Comparison of ENCODE assay signal across 8 cellular contexts in genomic region chr1:81801834-81802531, GRCh38. TPM values are rescaled to one million over a fixed set of nuclear protein-coding genes. Genes with fewer than 3 reads are reported as not detected.
DNase-seq lines count a peak whose midpoint lies in the region; ATAC-seq and TF ChIP-seq lines count a peak whose summit lies in the region.

No MANE protein-coding gene starts in this region.

- H3K4me1 Mint-ChIP-seq in neural progenitor cell, result peaks cover 37% of the 10 kb centered on the region

- H3K4me3 ChIP-seq in Panc1 (ENCODE audit: low read depth in 2 of 2, low read length in 2 of 2) (peak overlapping the region; percentile 55 to 73), fibroblast of lung (replicated peaks in 1 of 4; ENCODE audit: control extremely low read depth in 1 of 4, insufficient read depth in 1 of 4, low read depth in 3 of 4, low read length in 4 of 4) (peak overlapping the region; percentile 79 to 90 (median 84)), neural progenitor cell (peak overlapping the region; percentile 98)

- intact Hi-C loops in Panc1 (cut with micrococcal nuclease; ENCODE audit: unreplicated experiment), result loop anchor here (2.0 kb wide), 1 partner anchor 253 kb away; no protein-coding TSS in a partner anchor

- H3K36me3 ChIP-seq in Panc1 (ENCODE audit: control insufficient read depth, insufficient read depth, low read length) (no peaks in the 10 kb centered on the region), fibroblast of lung (ENCODE audit: control insufficient read depth, insufficient read depth, low read length) (no peaks in the 10 kb centered on the region), neural progenitor cell (no peaks in the 10 kb centered on the region)

- H3K9me3 Mint-ChIP-seq in neural progenitor cell, result no peaks in the 10 kb centered on the region

- H3K27me3 ChIP-seq in Panc1 (ENCODE audit: control insufficient read depth, insufficient read depth, low read length) (no peaks in the 10 kb centered on the region), fibroblast of lung (ENCODE audit: control insufficient read depth, insufficient read depth, low read length) (no peaks in the 10 kb centered on the region), neural progenitor cell (no peaks in the 10 kb centered on the region)

- peaks cover 66% of the 10 kb centered on the region for H3F3A ChIP-seq in neural progenitor cell (ENCODE audit: low read depth)

- CTCF ChIA-PET in Panc1 (lab: Charles Lee), result interaction anchor here (0.8 kb wide), 1 partner anchor 253 kb away, joined by 4 read pairs; no protein-coding TSS in a partner anchor

- peaks cover 11% of the 10 kb centered on the region for H3K4me1 ChIP-seq in Panc1 (ENCODE audit: control insufficient read depth, insufficient read depth, low read length)
- no peaks in the 10 kb centered on the region for H3K4me1 ChIP-seq in fibroblast of lung (ENCODE audit: control insufficient read depth, extremely low read depth, insufficient read depth, low read length)
- H3K4me1 ChIP-seq in neural progenitor cell, result peaks cover 50% of the 10 kb centered on the region

- no peaks in the 10 kb centered on the region for H4K20me1 ChIP-seq in fibroblast of lung (ENCODE audit: control insufficient read depth, extremely low read depth, insufficient read depth, low read length)
- peaks cover 51% of the 10 kb centered on the region for H4K20me1 ChIP-seq in neural progenitor cell (ENCODE audit: low read depth)

- peak overlapping the region; percentile 99 for H3K27ac Mint-ChIP-seq in neural progenitor cell

- peak overlapping the region; percentile 86 for H3K9ac ChIP-seq in fibroblast of lung (ENCODE audit: insufficient read depth, low read length)
- H3K9ac ChIP-seq in neural progenitor cell, result peak overlapping the region; percentile 86

- peak; percentile 67 for DNase-seq in NCI-H748 (lab: John Stamatoyannopoulos, UW; ENCODE audit: unreplicated experiment)
- DNase-seq in NCI-H748 treated with DMSO at 0.1 percent for 48 hours (lab: John Stamatoyannopoulos, UW), result no peak
- DNase-seq in Panc1 (ENCODE audit: low read depth, low spot score), result no peak
- DNase-seq in fibroblast of lung (ENCODE audit: low read depth in 2 of 2), result peak; percentile 58 to 60
- DNase-seq in neural progenitor cell (ENCODE audit: low spot score), result peak; percentile 62

- H2AFZ ChIP-seq in fibroblast of lung (ENCODE audit: low read length) (peak overlapping the region; percentile 35), neural progenitor cell (replicated peaks) (no peak overlapping the region)

- ATAC-seq in Panc1, result peak; percentile 15; the same call in 1 of the 2 replicates
- no peak for ATAC-seq in GM21360 (IDR thresholded peaks at IDR 0.05; ENCODE audit: unreplicated experiment)
- ATAC-seq in HG02642 (IDR thresholded peaks at IDR 0.05; ENCODE audit: poor library complexity, unreplicated experiment), result no peak
- ATAC-seq in HG02678 (IDR thresholded peaks at IDR 0.05; ENCODE audit: unreplicated experiment), result no peak

- H3K27ac ChIP-seq in Panc1 (ENCODE audit: low read length) (peak overlapping the region; percentile 84), fibroblast of lung (ENCODE audit: insufficient read depth, low read length) (peak overlapping the region; percentile 80), neural progenitor cell (peak overlapping the region; percentile 97)

- POLR2A ChIA-PET in Panc1 (lab: Charles Lee), result no interaction called here

- in situ Hi-C loops in Panc1 (cut with HindIII; ENCODE audit: low pct_unique_long_range_greater_than_20kb, low sequenced_read_pairs), result no loop called here

- peaks cover 55% of the 10 kb centered on the region for H3K79me2 ChIP-seq in fibroblast of lung (ENCODE audit: control insufficient read depth, insufficient read depth, low read length)
- H3K79me2 ChIP-seq in neural progenitor cell (ENCODE audit: low read depth), result peaks cover 86% of the 10 kb centered on the region

- TF ChIP-seq CTCF in Panc1 (IDR thresholded peaks at IDR 0.05), result no peak
- TF ChIP-seq CTCF in fibroblast of lung (conservative IDR thresholded peaks at IDR 0.05 in 1 of 2, IDR thresholded peaks at IDR 0.05 in 1 of 2; ENCODE audit: low read depth in 1 of 2, low read length in 2 of 2), result no peak
- no peak for TF ChIP-seq CTCF in neural progenitor cell (IDR thresholded peaks at IDR 0.05)

- peaks cover 11% of the 10 kb centered on the region for H3K27me3 Mint-ChIP-seq in neural progenitor cell (ENCODE audit: insufficient read depth, low read depth)

- H3K9me3 ChIP-seq in Panc1 (ENCODE audit: control insufficient read depth, insufficient read depth, low read depth, low read length) (no peaks in the 10 kb centered on the region), fibroblast of lung (ENCODE audit: control insufficient read depth, insufficient read depth, low read depth, low read length) (no peaks in the 10 kb centered on the region), neural progenitor cell (ENCODE audit: low read depth) (no peaks in the 10 kb centered on the region)

- peak overlapping the region; percentile 76 for H3K4me2 ChIP-seq in fibroblast of lung (ENCODE audit: extremely low read depth, insufficient read depth, low read length)
- H3K4me2 ChIP-seq in neural progenitor cell, result peak overlapping the region; percentile 88

- BruUV-seq in Panc1 (replicated peaks; lab: Mats Ljungman, UMichigan), result no TSS peak

- H3K4me3 Mint-ChIP-seq in neural progenitor cell, result peak overlapping the region; percentile 99

- no peaks in the 10 kb centered on the region for H3K36me3 Mint-ChIP-seq in neural progenitor cell

RNA-seq across cellular contexts. Expression of gene ADGRL2, which starts 1.2 kb away (rescaled TPM):
- total RNA-seq in Panc1 (2021; ENCODE audit: unreplicated experiment) (34.2 TPM), fibroblast of lung (61.4 and 74.1 TPM in 2 replicates), neural progenitor cell (ENCODE audit: low replicate concordance) (201 and 270 TPM in 2 replicates)
- 19.9 TPM for polyA plus RNA-seq in Panc1 (2012; ENCODE audit: insufficient read length)
- polyA plus RNA-seq in fibroblast of lung, result 40.0 and 196 TPM in 2 replicates
- polyA plus RNA-seq in fibroblast of lung (2012), result 21.9 and 104 TPM in 2 replicates
- polyA minus RNA-seq in fibroblast of lung (ENCODE audit: low replicate concordance), result 150 and 739 TPM in 2 replicates

Comparison
In these comparisons a context has a peak if more than half of its experiments do, and no peak if none do; other contexts are left out.
1. DNase-seq: peak in NCI-H748 (single experiment), fibroblast of lung (2 of 2) and neural progenitor cell (single experiment); none in NCI-H748 treated with DMSO at 0.1 percent for 48 hours (single experiment) and Panc1 (single experiment).
2. Peak in every context shown above with its lines, with median percentiles within 50 percentile points of each other: H3K27ac ChIP-seq and H3K4me3 ChIP-seq.